ENCODE assay signal across 7 cellular contexts in the genomic region with DNA sequence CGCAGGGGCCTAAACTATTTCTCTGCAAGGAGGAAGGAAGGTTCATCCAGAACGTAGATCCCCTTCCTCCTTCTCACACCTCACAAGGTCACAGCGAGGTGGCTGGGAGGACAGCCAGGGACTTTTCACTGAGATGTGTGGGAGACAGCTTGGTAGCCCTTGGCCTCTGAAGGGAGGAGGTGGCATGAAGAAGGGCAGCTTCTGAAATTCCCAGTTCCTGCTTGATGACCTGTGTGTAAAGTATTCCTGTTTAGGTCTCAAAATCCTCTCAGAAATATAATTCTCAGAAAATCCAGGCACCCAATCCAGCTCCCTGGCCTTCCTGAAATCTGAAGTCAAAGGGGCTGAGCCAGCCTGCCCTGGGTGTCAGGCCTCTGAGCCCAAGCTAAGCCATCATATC.
DNase-seq lines count a peak whose midpoint lies in the region; TF ChIP-seq lines count a peak whose summit lies in the region.
"Not testable (repeated sequence)": the region's sequence is repeated elsewhere in the genome, so short reads cannot be mapped to it uniquely, and the experiment has no call there.

No MANE protein-coding gene starts in this region.

- H2AFZ ChIP-seq in neuronal stem cell (ENCODE audit: low read length): not testable (repeated sequence)

- not testable (repeated sequence) for H2BK120ac ChIP-seq in neuronal stem cell (ENCODE audit: low read depth, low read length)

- intact Hi-C loops in testis (cut with DNase I; ENCODE audit: low total_unique reads): not testable (repeated sequence)

- not testable (repeated sequence) for TF ChIP-seq POLR2A in testis (IDR thresholded peaks at IDR 0.05)

- WGBS in neuronal stem cell (ENCODE audit: extremely low coverage in 2 of 2, insufficient read length in 2 of 2, insufficient replicate concordance in 1 of 2), 2 donors: no CpG with 5 or more reads among the region's 3 CpGs
- WGBS in testis, 2 donors: 39 to 59% methylated on average over 3 of the region's 3 CpGs

- not testable (repeated sequence) for H3K23ac ChIP-seq in neuronal stem cell (ENCODE audit: low read depth, low read length, poor library complexity)

- H3K9ac ChIP-seq in HUES6 (ENCODE audit: low read length) (peak overlapping the region; percentile 54), NT2/D1 (ENCODE audit: insufficient read length, low read depth) (peak overlapping the region; percentile 77)
- H3K9ac ChIP-seq in neuronal stem cell (ENCODE audit: low read depth, low read length, poor library complexity): not testable (repeated sequence)

- not testable (repeated sequence) for H3K27me3 ChIP-seq in HUES6 (ENCODE audit: control insufficient read depth, insufficient read depth, low read length); NT2/D1 (ENCODE audit: insufficient read depth, insufficient read length); cardiac muscle cell; testis
- peaks cover 0 to 18% (median 0%) of the 10 kb centered on the region in 3 experiments for H3K27me3 ChIP-seq in neuronal stem cell (ENCODE audit: control insufficient read depth in 3 of 3, insufficient read depth in 3 of 3, low read depth in 1 of 3, low read length in 3 of 3)

- H2BK5ac ChIP-seq in neuronal stem cell (ENCODE audit: low read length): peak overlapping the region; percentile 13

- H3K79me1 ChIP-seq in neuronal stem cell (ENCODE audit: low read depth, low read length): not testable (repeated sequence)

- H3K4ac ChIP-seq in neuronal stem cell (ENCODE audit: low read length): not testable (repeated sequence)

- not testable (repeated sequence) for H2AK5ac ChIP-seq in neuronal stem cell (ENCODE audit: low read depth, low read length)

- DNase-seq in ELF-1 (ENCODE audit: low read depth, low spot score) (peak; percentile 8), left kidney (ENCODE audit: low read depth, low spot score) (peak; percentile 3), testis (peak; percentile 19)
- DNase-seq in NT2/D1 (ENCODE audit: low read depth, low spot score); cardiac muscle cell (ENCODE audit: low read depth in 1 of 2, low spot score in 1 of 2); neuronal stem cell (ENCODE audit: low spot score): not testable (repeated sequence)

- not testable (repeated sequence) for H3K18ac ChIP-seq in neuronal stem cell (ENCODE audit: low read length)

- H3K4me1 ChIP-seq in HUES6 (ENCODE audit: control insufficient read depth, insufficient read depth, low read length) (peaks cover 28% of the 10 kb centered on the region), cardiac muscle cell (ENCODE audit: low read depth) (peaks cover 44% of the 10 kb centered on the region)
- H3K4me1 ChIP-seq in NT2/D1 (ENCODE audit: insufficient read depth, insufficient read length); neuronal stem cell (ENCODE audit: control insufficient read depth in 2 of 2, insufficient read depth in 1 of 2, low read depth in 1 of 2, low read length in 2 of 2); testis: not testable (repeated sequence)

- not testable (repeated sequence) for H3K14ac ChIP-seq in neuronal stem cell (ENCODE audit: low read length)

- not testable (repeated sequence) for H3K36me3 ChIP-seq in HUES6 (ENCODE audit: control insufficient read depth, insufficient read depth, low read length); NT2/D1 (ENCODE audit: insufficient read depth, insufficient read length, low read length); cardiac muscle cell; neuronal stem cell (replicated peaks in 1 of 2; ENCODE audit: control insufficient read depth in 2 of 2, insufficient read depth in 2 of 2, low read length in 2 of 2); testis (ENCODE audit: low read depth, missing control alignments)

- TF ChIP-seq CTCF in cardiac muscle cell (IDR thresholded peaks at IDR 0.05; ENCODE audit: low read depth, low read length); testis (IDR thresholded peaks at IDR 0.05): not testable (repeated sequence)

- H2BK12ac ChIP-seq in neuronal stem cell (ENCODE audit: low read length): not testable (repeated sequence)

- H3K27ac ChIP-seq in HUES6 (ENCODE audit: low read depth, low read length) (peak overlapping the region; percentile 68; the same call in 1 of the 2 replicates), cardiac muscle cell (peak overlapping the region; percentile 66)
- not testable (repeated sequence) for H3K27ac ChIP-seq in neuronal stem cell (replicated peaks; ENCODE audit: low read length); testis

- not testable (repeated sequence) for H4K8ac ChIP-seq in neuronal stem cell (ENCODE audit: low read depth, low read length)

- H2BK15ac ChIP-seq in neuronal stem cell (ENCODE audit: low read length): not testable (repeated sequence)

- H3K4me2 ChIP-seq in neuronal stem cell (ENCODE audit: insufficient read depth, low read length, poor library complexity, severe bottlenecking): not testable (repeated sequence)

- H3K9me3 ChIP-seq in HUES6 (ENCODE audit: control insufficient read depth, insufficient read depth, low read depth, low read length); NT2/D1 (ENCODE audit: insufficient read depth, low read length); cardiac muscle cell (ENCODE audit: low read depth); neuronal stem cell (replicated peaks in 1 of 2; ENCODE audit: control insufficient read depth in 2 of 2, insufficient read depth in 1 of 2, low read depth in 1 of 2, low read length in 2 of 2); testis: not testable (repeated sequence)

- not testable (repeated sequence) for H3K4me3 ChIP-seq in HUES6 (ENCODE audit: low read depth, low read length); NT2/D1 (ENCODE audit: insufficient read length, low read depth); cardiac muscle cell; neuronal stem cell (ENCODE audit: low read length in 2 of 2); testis

- not testable (repeated sequence) for H4K91ac ChIP-seq in neuronal stem cell (ENCODE audit: low read depth, low read length, poor library complexity)
